Comparison of ENCODE assay signal across 8 cellular contexts in genomic region chr20:460707-461106, GRCh38. TPM values are rescaled to one million over a fixed set of nuclear protein-coding genes. Genes with fewer than 3 reads are reported as not detected.
DNase-seq lines count a peak whose midpoint lies in the region; ATAC-seq and TF ChIP-seq lines count a peak whose summit lies in the region.

No MANE protein-coding gene starts in this region.

- ATAC-seq in stimulated activated naive CD8-positive, alpha-beta T cell treated with anti-CD3 and anti-CD28 coated beads, Interleukin-15, Interleukin-2, amounts not matched to agents 100 U/mL and 50 U/mL, for 24 hours, result no peak
- ATAC-seq in activated CD8-positive, alpha-beta T cell treated with anti-CD3 and anti-CD28 coated beads, Interleukin-2, amount 10 ng/mL, durations not matched to agents 7 days and 5 days, result no peak
- ATAC-seq in upper lobe of right lung (no peak), left lung (no peak)

- POLR2A ChIA-PET in activated CD8-positive, alpha-beta T cell treated with anti-CD3 and anti-CD28 coated beads, Interleukin-2, amount 10 ng/mL, durations not matched to agents 7 days and 5 days (lab: Charles Lee), result interaction anchor here (2.2 kb wide), 1 partner anchor 22 kb away, joined by 9 read pairs; no protein-coding TSS in a partner anchor

- no peaks in the 10 kb centered on the region for H3K27me3 ChIP-seq in kidney epithelial cell (ENCODE audit: control insufficient read depth, insufficient read depth, low read length)
- no peaks in the 10 kb centered on the region for H3K27me3 ChIP-seq in upper lobe of right lung
- H3K27me3 ChIP-seq in left lung, result no peaks in the 10 kb centered on the region

- no peaks in the 10 kb centered on the region for H3K9me3 Mint-ChIP-seq in stimulated activated naive CD8-positive, alpha-beta T cell treated with anti-CD3 and anti-CD28 coated beads, Interleukin-15, Interleukin-2, amounts not matched to agents 100 ng/mL and 50 ng/mL, for 24 hours
- no peaks in the 10 kb centered on the region for H3K9me3 Mint-ChIP-seq in activated CD8-positive, alpha-beta T cell treated with anti-CD3 and anti-CD28 coated beads, Interleukin-2, amount 10 ng/mL, durations not matched to agents 7 days and 5 days (ENCODE audit: insufficient read depth)

- intact Hi-C loops in upper lobe of right lung (cut with DNase I), result no loop called here
- intact Hi-C loops in left lung (cut with DNase I), result no loop called here

- no peaks in the 10 kb centered on the region for H3K27me3 Mint-ChIP-seq in stimulated activated naive CD8-positive, alpha-beta T cell treated with anti-CD3 and anti-CD28 coated beads, Interleukin-15, Interleukin-2, amounts not matched to agents 100 ng/mL and 50 ng/mL, for 24 hours
- H3K27me3 Mint-ChIP-seq in activated CD8-positive, alpha-beta T cell treated with anti-CD3 and anti-CD28 coated beads, Interleukin-2, amount 10 ng/mL, durations not matched to agents 7 days and 5 days (ENCODE audit: low read depth), result peaks cover 2% of the 10 kb centered on the region

- H3K36me3 Mint-ChIP-seq in stimulated activated naive CD8-positive, alpha-beta T cell treated with anti-CD3 and anti-CD28 coated beads, Interleukin-15, Interleukin-2, amounts not matched to agents 100 ng/mL and 50 ng/mL, for 24 hours (ENCODE audit: low read depth), result peaks cover 3% of the 10 kb centered on the region
- H3K36me3 Mint-ChIP-seq in activated CD8-positive, alpha-beta T cell treated with anti-CD3 and anti-CD28 coated beads, Interleukin-2, amount 10 ng/mL, durations not matched to agents 7 days and 5 days (ENCODE audit: low read depth), result peaks cover 23% of the 10 kb centered on the region

- H3K4me3 Mint-ChIP-seq in stimulated activated naive CD8-positive, alpha-beta T cell treated with anti-CD3 and anti-CD28 coated beads, Interleukin-15, Interleukin-2, amounts not matched to agents 100 ng/mL and 50 ng/mL, for 24 hours, result peak overlapping the region; percentile 98
- H3K4me3 Mint-ChIP-seq in activated CD8-positive, alpha-beta T cell treated with anti-CD3 and anti-CD28 coated beads, Interleukin-2, amount 10 ng/mL, durations not matched to agents 7 days and 5 days, result peak overlapping the region; percentile 87

- peaks cover 53% of the 10 kb centered on the region for H3K4me1 Mint-ChIP-seq in stimulated activated naive CD8-positive, alpha-beta T cell treated with anti-CD3 and anti-CD28 coated beads, Interleukin-15, Interleukin-2, amounts not matched to agents 100 ng/mL and 50 ng/mL, for 24 hours (ENCODE audit: low read depth)
- H3K4me1 Mint-ChIP-seq in activated CD8-positive, alpha-beta T cell treated with anti-CD3 and anti-CD28 coated beads, Interleukin-2, amount 10 ng/mL, durations not matched to agents 7 days and 5 days (ENCODE audit: low read depth), result peaks cover 46% of the 10 kb centered on the region

- TF ChIP-seq CTCF in kidney epithelial cell (IDR thresholded peaks at IDR 0.05; ENCODE audit: insufficient read depth, low read length, poor library complexity, severe bottlenecking), result no peak
- TF ChIP-seq CTCF in upper lobe of right lung (IDR thresholded peaks at IDR 0.05), result no peak
- no peak for TF ChIP-seq CTCF in left lung (IDR thresholded peaks at IDR 0.05)

- H3K36me3 ChIP-seq in kidney epithelial cell (ENCODE audit: control insufficient read depth, insufficient read depth, low read length) (no peaks in the 10 kb centered on the region), upper lobe of right lung (no peaks in the 10 kb centered on the region), left lung (no peaks in the 10 kb centered on the region)

- DNase-seq in stimulated activated naive CD8-positive, alpha-beta T cell treated with anti-CD3 and anti-CD28 coated beads, Interleukin-15, Interleukin-2, amounts not matched to agents 100 U/mL and 50 U/mL, for 24 hours, result no peak
- DNase-seq in activated CD8-positive, alpha-beta T cell treated with anti-CD3 and anti-CD28 coated beads, Interleukin-2, amount 10 ng/mL, durations not matched to agents 7 days and 5 days, result no peak
- DNase-seq in kidney epithelial cell (ENCODE audit: low read depth), result no peak
- no peak for DNase-seq in upper lobe of right lung
- no peak for DNase-seq in putamen (ENCODE audit: low spot score)
- no peak for DNase-seq in left lung
- no peak for DNase-seq in NCI-H146 (lab: John Stamatoyannopoulos, UW)

- H3K4me3 ChIP-seq in kidney epithelial cell (ENCODE audit: low read depth, low read length) (peak overlapping the region; percentile 9), upper lobe of right lung (peak overlapping the region; percentile 91), left lung (peak overlapping the region in 1 of 2 donors; percentile 89)

- H3K27ac Mint-ChIP-seq in stimulated activated naive CD8-positive, alpha-beta T cell treated with anti-CD3 and anti-CD28 coated beads, Interleukin-15, Interleukin-2, amounts not matched to agents 100 ng/mL and 50 ng/mL, for 24 hours, result peak overlapping the region; percentile 9
- peak overlapping the region; percentile 37 for H3K27ac Mint-ChIP-seq in activated CD8-positive, alpha-beta T cell treated with anti-CD3 and anti-CD28 coated beads, Interleukin-2, amount 10 ng/mL, durations not matched to agents 7 days and 5 days

- H3K9me3 ChIP-seq in upper lobe of right lung (no peaks in the 10 kb centered on the region), left lung (no peaks in the 10 kb centered on the region)

- H3K27ac ChIP-seq in upper lobe of right lung (no peak overlapping the region), left lung (no peak overlapping the region)

- CTCF ChIA-PET in activated CD8-positive, alpha-beta T cell treated with anti-CD3 and anti-CD28 coated beads, Interleukin-2, amount 10 ng/mL, durations not matched to agents 7 days and 5 days (lab: Charles Lee), result interaction anchor here (0.8 to 1.8 kb wide), 6 partner anchors 10 to 98 kb away, joined by 3 to 5 read pairs (median 3); no protein-coding TSS in a partner anchor

- H3K4me1 ChIP-seq in upper lobe of right lung, result peaks cover 30% of the 10 kb centered on the region
- H3K4me1 ChIP-seq in left lung, result peaks cover 19 to 45% of the 10 kb centered on the region in 2 donors

RNA-seq across cellular contexts. Expression of gene TBC1D20, which starts 1.6 kb away (rescaled TPM):
- 10 to 100 TPM; 30.1 to 30.7 TPM for total RNA-seq in activated CD8-positive, alpha-beta T cell treated with anti-CD3 and anti-CD28 coated beads, Interleukin-2, amount 10 ng/mL, durations not matched to agents 7 days and 5 days
- total RNA-seq in kidney epithelial cell (38.5 and 40.7 TPM in 2 replicates), upper lobe of right lung (38.4 TPM), left lung (10 to 100 TPM; 37.5 to 37.7 TPM)

RNA-seq across cellular contexts. Expression of gene RBCK1, which starts 52.6 kb away (rescaled TPM):
- total RNA-seq in activated CD8-positive, alpha-beta T cell treated with anti-CD3 and anti-CD28 coated beads, Interleukin-2, amount 10 ng/mL, durations not matched to agents 7 days and 5 days, result 100 to 1,000 TPM; 135 to 149 TPM
- total RNA-seq in kidney epithelial cell (292 and 371 TPM in 2 replicates), upper lobe of right lung (101 TPM), left lung (10 to 100 TPM; 97.9 to 99.8 TPM)
